1 cellular context compared by ENCODE assay signal in the genomic region with DNA sequence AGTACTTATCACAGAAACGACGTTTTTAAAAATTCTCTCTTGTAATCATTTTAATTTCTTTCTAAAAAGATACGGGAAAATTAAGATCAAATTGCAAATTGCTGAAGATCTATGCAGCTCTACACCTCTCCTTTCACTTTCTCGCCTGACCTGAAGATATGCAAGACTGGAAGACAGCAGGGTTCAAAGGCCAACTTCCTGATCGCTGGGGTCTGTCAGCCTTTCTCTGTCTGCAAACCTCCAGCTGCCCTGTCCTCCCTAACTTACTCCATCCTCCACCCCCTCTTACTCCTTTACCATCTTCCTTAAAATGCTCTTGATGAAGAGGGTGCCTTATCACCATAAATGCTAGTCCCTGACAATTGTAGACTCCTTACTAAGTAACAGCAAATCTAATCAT.
TF ChIP-seq lines count a peak whose summit lies in the region.

No MANE protein-coding gene starts in this region.

TF ChIP-seq in WTC11, 78 proteins besides CTCF, POLR2A, EP300 and RAD21 (continued from another document):
- TF ChIP-seq, protein P1, sequence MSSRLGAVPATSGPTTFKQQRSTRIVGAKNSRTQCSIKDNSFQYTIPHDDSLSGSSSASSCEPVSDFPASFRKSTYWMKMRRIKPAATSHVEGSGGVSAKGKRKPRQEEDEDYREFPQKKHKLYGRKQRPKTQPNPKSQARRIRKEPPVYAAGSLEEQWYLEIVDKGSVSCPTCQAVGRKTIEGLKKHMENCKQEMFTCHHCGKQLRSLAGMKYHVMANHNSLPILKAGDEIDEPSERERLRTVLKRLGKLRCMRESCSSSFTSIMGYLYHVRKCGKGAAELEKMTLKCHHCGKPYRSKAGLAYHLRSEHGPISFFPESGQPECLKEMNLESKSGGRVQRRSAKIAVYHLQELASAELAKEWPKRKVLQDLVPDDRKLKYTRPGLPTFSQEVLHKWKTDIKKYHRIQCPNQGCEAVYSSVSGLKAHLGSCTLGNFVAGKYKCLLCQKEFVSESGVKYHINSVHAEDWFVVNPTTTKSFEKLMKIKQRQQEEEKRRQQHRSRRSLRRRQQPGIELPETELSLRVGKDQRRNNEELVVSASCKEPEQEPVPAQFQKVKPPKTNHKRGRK (CRISPR knock-in tag; IDR thresholded peaks at IDR 0.05; ENCODE audit: borderline replicate concordance): no peak
- TF ChIP-seq NFATC4 (CRISPR knock-in tag; IDR thresholded peaks at IDR 0.05) (no peak), GABPB1 (CRISPR knock-in tag; IDR thresholded peaks at IDR 0.05) (no peak), FOXJ3 (CRISPR knock-in tag; IDR thresholded peaks at IDR 0.05; ENCODE audit: borderline replicate concordance) (no peak)
TF ChIP-seq in WTC11: peak in this region for 0.
